ENCODE assay signal across 9 cellular contexts in the genomic region with DNA sequence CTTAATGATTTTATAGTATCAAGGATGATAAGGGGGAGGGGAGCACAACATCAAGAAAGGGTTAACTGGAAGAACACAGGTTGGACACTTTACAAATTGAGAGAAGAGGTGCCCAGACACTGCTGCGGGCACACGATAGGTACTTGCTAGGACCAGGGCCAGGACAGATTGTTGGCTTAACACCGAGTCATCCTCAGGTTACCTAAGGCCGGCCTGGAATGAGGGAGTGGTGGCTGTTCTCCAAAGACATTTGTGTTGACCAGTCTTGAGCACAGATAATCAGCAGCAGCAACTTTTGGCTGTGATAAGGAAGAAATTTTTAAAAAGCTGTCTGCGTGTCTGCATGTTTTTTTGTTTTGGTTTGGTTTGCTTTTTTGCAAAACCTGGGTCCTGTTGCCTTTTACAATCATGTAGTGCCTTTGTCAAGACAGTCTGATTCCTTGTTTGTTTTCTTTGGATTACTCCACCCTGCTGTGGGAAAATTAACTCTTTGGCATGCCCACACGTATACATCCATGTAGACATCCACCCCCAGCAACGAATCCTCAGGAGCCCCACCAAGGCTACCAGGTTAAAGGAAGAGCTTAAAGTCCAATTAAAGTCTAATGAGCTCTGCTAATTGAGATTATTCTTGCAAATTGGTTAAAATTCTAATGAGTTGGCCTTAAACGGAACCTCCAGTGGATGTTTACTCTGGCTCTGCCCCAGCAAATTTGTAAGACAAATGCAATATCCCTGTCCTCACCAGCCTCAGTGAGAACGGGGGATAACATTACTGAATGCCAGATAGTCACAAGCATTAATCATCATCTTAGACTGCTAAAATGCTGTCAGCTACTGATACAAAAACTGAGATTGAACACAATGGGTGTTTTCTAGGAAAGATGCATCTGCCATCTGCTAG.
DNase-seq lines count a peak whose midpoint lies in the region; ATAC-seq and TF ChIP-seq lines count a peak whose summit lies in the region.
"Had no signal": no experiment of that assay in that cellular context is flagged by ENCODE, and none has a peak within 500 bp of the region (broad histone marks: within the 10 kb centered on the region; RNA-seq: fewer than 3 reads in every experiment).

No MANE protein-coding gene starts in this region.

- peak overlapping the region; percentile 80 for H3K9ac ChIP-seq in PC-3 (ENCODE audit: low read length)

- no peaks in the 10 kb centered on the region for H3K36me3 ChIP-seq in PC-3 (ENCODE audit: low read depth, low read length)

- H3K27me3 ChIP-seq in PC-3 (ENCODE audit: low read length): no peaks in the 10 kb centered on the region

- H4K20me1 ChIP-seq in PC-3 (ENCODE audit: low read length): no peaks in the 10 kb centered on the region

- CTCF ChIA-PET in PC-3 (lab: Charles Lee): no interaction called here

- BruUV-seq in PC-3 (replicated peaks; lab: Mats Ljungman, UMichigan): no TSS peak

- H3K9me3 ChIP-seq in PC-3 (ENCODE audit: low read length): no peaks in the 10 kb centered on the region

- no peaks in the 10 kb centered on the region for H3K9me2 ChIP-seq in PC-3 (replicated peaks; ENCODE audit: low read length)

- ATAC-seq in PC-3 (peak; percentile 50), HG02938 (IDR thresholded peaks at IDR 0.05; ENCODE audit: unreplicated experiment) (no peak), GM19324 (IDR thresholded peaks at IDR 0.05; ENCODE audit: low FRiP score, unreplicated experiment) (no peak)
- ATAC-seq: activated CD4-positive, CD25-positive, alpha-beta regulatory T cell treated with anti-CD3 and anti-CD28 coated beads, Interleukin-2, amount 50 U/mL, for 24 hours had no signal

- no peaks in the 10 kb centered on the region for H3F3A ChIP-seq in PC-3 (ENCODE audit: low read length, unreplicated experiment)

- H3K27ac ChIP-seq in PC-3 (ENCODE audit: low read length): peak overlapping the region; percentile 98

- POLR2A ChIA-PET in PC-3 (lab: Charles Lee; ENCODE audit: unreplicated experiment): no interaction called here

- no peaks in the 10 kb centered on the region for H3K79me2 ChIP-seq in PC-3 (ENCODE audit: low read length)

- peak overlapping the region; percentile 18; the same call in 1 of the 2 replicates for H2AFZ ChIP-seq in PC-3 (ENCODE audit: low read length)

- peaks cover 74% of the 10 kb centered on the region for H3K4me1 ChIP-seq in PC-3 (ENCODE audit: insufficient read depth, low read length)

- intact Hi-C loops in PC-3 (cut with micrococcal nuclease): loop anchor here (10.0 kb wide), 1 partner anchor 719 kb away; no protein-coding TSS in a partner anchor

- peak overlapping the region; percentile 71 for H3K4me2 ChIP-seq in PC-3 (ENCODE audit: low read length)

- H3K4me3 ChIP-seq in PC-3 (ENCODE audit: low read length) (peak overlapping the region; percentile 33; the same call in 1 of the 2 replicates), fibroblast of pulmonary artery (replicated peaks; ENCODE audit: low read depth, low read length) (peak overlapping the region; percentile 1)

- TF ChIP-seq CTCF in PC-3 (conservative IDR thresholded peaks at IDR 0.05; ENCODE audit: low read depth, low read length) (no peak), fibroblast of pulmonary artery (IDR thresholded peaks at IDR 0.05; ENCODE audit: low read length, missing control alignments) (no peak)

- peak; percentile 43 for DNase-seq in HT-29 (ENCODE audit: low spot score)
- peak; percentile 76 for DNase-seq in PC-3
- DNase-seq in fibroblast of pulmonary artery (ENCODE audit: low read depth): peak; percentile 90
- DNase-seq in smooth muscle cell of the brain vasculature (ENCODE audit: low read depth, low spot score): peak; percentile 71
- no peak for DNase-seq in anterior cingulate cortex (lab: John Stamatoyannopoulos, UW)
- DNase-seq: NCI-H1048 had no signal

Comparison
In these comparisons a context has a peak if more than half of its experiments do, and no peak if none do; other contexts are left out.
1. DNase-seq: peak in HT-29 (single experiment), PC-3 (single experiment), fibroblast of pulmonary artery (single experiment) and smooth muscle cell of the brain vasculature (single experiment); none in anterior cingulate cortex (0 of 58).